Comparison of ENCODE assay signal across 36 cellular contexts in the genomic region with DNA sequence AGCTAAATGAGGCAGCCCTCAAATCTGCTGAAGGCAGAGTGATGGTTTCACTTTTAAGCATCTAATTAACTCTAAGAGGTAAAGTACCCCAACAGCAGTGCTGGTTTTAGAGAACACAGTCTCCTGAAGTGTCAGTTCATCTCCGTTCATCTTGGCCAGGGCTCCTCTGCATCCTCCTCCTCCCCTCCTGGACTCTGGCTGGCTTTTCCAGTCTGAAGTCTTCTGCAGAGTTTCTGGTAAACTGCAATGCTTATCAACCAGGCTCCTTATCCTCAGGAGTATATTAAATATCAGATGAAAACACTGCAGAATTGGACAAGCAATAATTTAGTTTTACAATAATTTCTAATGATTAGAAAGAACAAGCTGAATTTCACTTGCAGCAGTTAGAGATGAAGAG.
"Had no signal": no experiment of that assay in that cellular context is flagged by ENCODE, and none has a peak within 500 bp of the region (broad histone marks: within the 10 kb centered on the region; RNA-seq: fewer than 3 reads in every experiment).

No MANE protein-coding gene starts in this region.

- H3K9me3 Mint-ChIP-seq: activated CD4-positive, alpha-beta memory T cell treated with anti-CD3 and anti-CD28 coated beads, Interleukin-2, amount 10 ng/mL, durations not matched to agents 7 days and 5 days; activated CD4-positive, alpha-beta T cell treated with anti-CD3 and anti-CD28 coated beads, Interleukin-2, amount 10 ng/mL, durations not matched to agents 7 days and 5 days; activated naive CD4-positive, alpha-beta T cell treated with anti-CD3 and anti-CD28 coated beads, Interleukin-2, amount 10 ng/mL, durations not matched to agents 7 days and 5 days; activated naive CD4-positive, alpha-beta T cell treated with anti-CD3 and anti-CD28 coated beads, Interleukin-2, amount 50 U/mL, for 24 hours; activated naive CD8-positive, alpha-beta T cell treated with anti-CD3 and anti-CD28 coated beads, Interleukin-2, amount 10 ng/mL, durations not matched to agents 7 days and 5 days; activated naive CD8-positive, alpha-beta T cell treated with anti-CD3 and anti-CD28 coated beads, Interleukin-2, amount 50 U/mL, for 24 hours; activated T-cell treated with anti-CD3 and anti-CD28 coated beads, Interleukin-2, amount 50 U/mL, for 24 hours; activated T-helper 2 cell treated with anti-CD3 and anti-CD28 coated beads, Interferon-gamma antibody, Interleukin-2, Interleukin-4, amounts not matched to agents 10 μg/mL and 5 μg/mL and 100 μg/mL, durations not matched to agents 14 hours and 24 hours and 36 hours; T-helper 1 cell treated with Interleukin-12 subunit alpha and Interleukin-12 subunit beta and Interleukin-4 antibody, amounts not matched to agents 30 μg/mL and 1 μg/mL, for 36 hours; T-helper 2 cell treated with Interferon-gamma antibody and Interleukin-4, amounts not matched to agents 5 μg/mL and 100 μg/mL, for 36 hours; WTC11 had no signal

- H3K27ac ChIP-seq: body of pancreas, brain microvascular endothelial cell, VCaP had no signal

- ATAC-seq: activated CD4-positive, alpha-beta T cell treated with anti-CD3 and anti-CD28 coated beads for 36 hours; activated CD4-positive, CD25-positive, alpha-beta regulatory T cell treated with anti-CD3 and anti-CD28 coated beads, Interleukin-2, amount 50 U/mL, for 24 hours; activated CD8-positive, alpha-beta memory T cell treated with anti-CD3 and anti-CD28 coated beads, Interleukin-2, amount 10 ng/mL, durations not matched to agents 7 days and 5 days; activated CD8-positive, alpha-beta T cell treated with anti-CD3 and anti-CD28 coated beads, Interleukin-2, amount 10 ng/mL, durations not matched to agents 7 days and 5 days; activated naive CD8-positive, alpha-beta T cell treated with anti-CD3 and anti-CD28 coated beads, Interleukin-2, amount 50 U/mL, for 24 hours; body of pancreas; WTC11 had no signal

- H3K4me1 Mint-ChIP-seq: activated CD4-positive, alpha-beta memory T cell treated with anti-CD3 and anti-CD28 coated beads, Interleukin-2, amount 10 ng/mL, durations not matched to agents 7 days and 5 days; activated CD4-positive, alpha-beta T cell treated with anti-CD3 and anti-CD28 coated beads for 36 hours; activated CD4-positive, alpha-beta T cell treated with anti-CD3 and anti-CD28 coated beads, Interleukin-2, amount 10 ng/mL, durations not matched to agents 7 days and 5 days; activated CD8-positive, alpha-beta memory T cell treated with anti-CD3 and anti-CD28 coated beads, Interleukin-2, amount 10 ng/mL, durations not matched to agents 7 days and 5 days; activated naive CD4-positive, alpha-beta T cell treated with anti-CD3 and anti-CD28 coated beads, Interleukin-2, amount 10 ng/mL, durations not matched to agents 7 days and 5 days; activated naive CD4-positive, alpha-beta T cell treated with anti-CD3 and anti-CD28 coated beads, Interleukin-2, amount 50 U/mL, for 24 hours; activated naive CD8-positive, alpha-beta T cell treated with anti-CD3 and anti-CD28 coated beads, Interleukin-2, amount 10 ng/mL, durations not matched to agents 7 days and 5 days; activated naive CD8-positive, alpha-beta T cell treated with anti-CD3 and anti-CD28 coated beads, Interleukin-2, amount 50 U/mL, for 24 hours had no signal

- H3K9me3 ChIP-seq: body of pancreas, breast epithelium had no signal

- H3K36me3 Mint-ChIP-seq: activated CD8-positive, alpha-beta memory T cell treated with anti-CD3 and anti-CD28 coated beads, Interleukin-2, amount 10 ng/mL, durations not matched to agents 7 days and 5 days; activated naive CD4-positive, alpha-beta T cell treated with anti-CD3 and anti-CD28 coated beads, Interleukin-2, amount 10 ng/mL, durations not matched to agents 7 days and 5 days; activated naive CD8-positive, alpha-beta T cell; activated naive CD8-positive, alpha-beta T cell treated with anti-CD3 and anti-CD28 coated beads, Interleukin-2, amount 10 ng/mL, durations not matched to agents 7 days and 5 days; WTC11 had no signal

- H3K27me3 Mint-ChIP-seq: activated CD4-positive, alpha-beta memory T cell treated with anti-CD3 and anti-CD28 coated beads, Interleukin-2, amount 10 ng/mL, durations not matched to agents 7 days and 5 days; activated CD4-positive, alpha-beta T cell treated with anti-CD3 and anti-CD28 coated beads for 36 hours; activated CD4-positive, alpha-beta T cell treated with anti-CD3 and anti-CD28 coated beads, Interleukin-2, amount 10 ng/mL, durations not matched to agents 7 days and 5 days; activated CD8-positive, alpha-beta memory T cell treated with anti-CD3 and anti-CD28 coated beads, Interleukin-2, amount 10 ng/mL, durations not matched to agents 7 days and 5 days; activated naive CD4-positive, alpha-beta T cell treated with anti-CD3 and anti-CD28 coated beads, Interleukin-2, amount 10 ng/mL, durations not matched to agents 7 days and 5 days; activated naive CD4-positive, alpha-beta T cell treated with anti-CD3 and anti-CD28 coated beads, Interleukin-2, amount 50 U/mL, for 24 hours; activated naive CD8-positive, alpha-beta T cell; activated naive CD8-positive, alpha-beta T cell treated with anti-CD3 and anti-CD28 coated beads, Interleukin-2, amount 10 ng/mL, durations not matched to agents 7 days and 5 days; activated naive CD8-positive, alpha-beta T cell treated with anti-CD3 and anti-CD28 coated beads, Interleukin-2, amount 50 U/mL, for 24 hours; activated T-cell treated with anti-CD3 and anti-CD28 coated beads, Interleukin-2, amount 50 U/mL, for 24 hours had no signal

- DNase-seq: activated CD4-positive, alpha-beta memory T cell treated with anti-CD3 and anti-CD28 coated beads, Interleukin-2, amount 10 ng/mL, durations not matched to agents 7 days and 5 days; activated CD4-positive, alpha-beta T cell treated with anti-CD3 and anti-CD28 coated beads for 1 hour; activated CD4-positive, alpha-beta T cell treated with anti-CD3 and anti-CD28 coated beads for 36 hours; activated CD4-positive, alpha-beta T cell treated with anti-CD3 and anti-CD28 coated beads for 48 hours; activated CD4-positive, alpha-beta T cell treated with anti-CD3 and anti-CD28 coated beads, Interleukin-2, amount 10 ng/mL, durations not matched to agents 7 days and 5 days; activated CD4-positive, alpha-beta T cell treated with anti-CD3 and anti-CD28 coated beads, Interleukin-2, amount 50 U/mL, for 48 hours; activated CD4-positive, CD25-positive, alpha-beta regulatory T cell; activated CD8-positive, alpha-beta memory T cell treated with anti-CD3 and anti-CD28 coated beads for 24 hours; activated CD8-positive, alpha-beta memory T cell treated with anti-CD3 and anti-CD28 coated beads, Interleukin-2, amount 10 ng/mL, durations not matched to agents 7 days and 5 days; activated CD8-positive, alpha-beta memory T cell treated with anti-CD3 and anti-CD28 coated beads, Interleukin-2, amount 50 U/mL, for 48 hours; activated CD8-positive, alpha-beta T cell treated with anti-CD3 and anti-CD28 coated beads, Interleukin-2, amount 10 ng/mL, durations not matched to agents 7 days and 5 days; activated effector memory CD4-positive, alpha-beta T cell treated with Interleukin-2 at 50 U/mL for 16 hours; activated gamma-delta T cell; activated naive CD4-positive, alpha-beta T cell treated with anti-CD3 and anti-CD28 coated beads, Interleukin-2, amount 10 ng/mL, durations not matched to agents 7 days and 5 days; activated naive CD4-positive, alpha-beta T cell treated with Interleukin-2 at 50 U/mL for 16 hours; activated naive CD8-positive, alpha-beta T cell treated with anti-CD3 and anti-CD28 coated beads, Interleukin-2, amount 10 ng/mL, durations not matched to agents 7 days and 5 days; activated naive CD8-positive, alpha-beta T cell treated with anti-CD3 and anti-CD28 coated beads, Interleukin-2, amount 50 U/mL, for 24 hours; activated T-cell treated with anti-CD3 and anti-CD28 coated beads, Interleukin-2, amount 50 U/mL, for 24 hours; activated T-cell treated with anti-CD3 and anti-CD28 coated beads, Interleukin-2, amount 50 U/mL, for 48 hours; amygdala; anterior cingulate cortex; body of pancreas; brain microvascular endothelial cell; central memory CD4-positive, alpha-beta T cell; T-helper 1 cell; T-helper 2 cell; T-helper 9 cell had no signal

- H3K36me3 ChIP-seq: brain microvascular endothelial cell, breast epithelium had no signal

- H3K4me3 ChIP-seq: body of pancreas, breast epithelium had no signal

- H3K27ac Mint-ChIP-seq: activated CD4-positive, alpha-beta memory T cell treated with anti-CD3 and anti-CD28 coated beads, Interleukin-2, amount 10 ng/mL, durations not matched to agents 7 days and 5 days; activated CD4-positive, alpha-beta T cell treated with anti-CD3 and anti-CD28 coated beads for 36 hours; activated CD4-positive, alpha-beta T cell treated with anti-CD3 and anti-CD28 coated beads, Interleukin-2, amount 10 ng/mL, durations not matched to agents 7 days and 5 days; activated CD8-positive, alpha-beta memory T cell treated with anti-CD3 and anti-CD28 coated beads, Interleukin-2, amount 10 ng/mL, durations not matched to agents 7 days and 5 days; activated CD8-positive, alpha-beta T cell treated with anti-CD3 and anti-CD28 coated beads, Interleukin-2, amount 10 ng/mL, durations not matched to agents 7 days and 5 days; activated naive CD4-positive, alpha-beta T cell treated with anti-CD3 and anti-CD28 coated beads, Interleukin-2, amount 10 ng/mL, durations not matched to agents 7 days and 5 days; activated naive CD4-positive, alpha-beta T cell treated with anti-CD3 and anti-CD28 coated beads, Interleukin-2, amount 50 U/mL, for 24 hours; activated naive CD8-positive, alpha-beta T cell; activated naive CD8-positive, alpha-beta T cell treated with anti-CD3 and anti-CD28 coated beads, Interleukin-2, amount 10 ng/mL, durations not matched to agents 7 days and 5 days; activated naive CD8-positive, alpha-beta T cell treated with anti-CD3 and anti-CD28 coated beads, Interleukin-2, amount 50 U/mL, for 24 hours; activated T-cell treated with anti-CD3 and anti-CD28 coated beads, Interleukin-2, amount 50 U/mL, for 24 hours; activated T-helper 2 cell treated with anti-CD3 and anti-CD28 coated beads, Interferon-gamma antibody, Interleukin-2, Interleukin-4, amounts not matched to agents 10 μg/mL and 5 μg/mL and 100 μg/mL, durations not matched to agents 14 hours and 24 hours and 36 hours; T-helper 1 cell treated with Interleukin-12 subunit alpha and Interleukin-12 subunit beta and Interleukin-4 antibody, amounts not matched to agents 30 μg/mL and 1 μg/mL, for 36 hours; T-helper 2 cell treated with Interferon-gamma antibody and Interleukin-4, amounts not matched to agents 5 μg/mL and 100 μg/mL, for 36 hours; WTC11 had no signal

- H3K27me3 ChIP-seq: body of pancreas, brain microvascular endothelial cell, breast epithelium had no signal

- H3K4me3 Mint-ChIP-seq: activated CD4-positive, alpha-beta memory T cell treated with anti-CD3 and anti-CD28 coated beads, Interleukin-2, amount 10 ng/mL, durations not matched to agents 7 days and 5 days; activated CD4-positive, alpha-beta T cell treated with anti-CD3 and anti-CD28 coated beads for 36 hours; activated CD4-positive, alpha-beta T cell treated with anti-CD3 and anti-CD28 coated beads, Interleukin-2, amount 10 ng/mL, durations not matched to agents 7 days and 5 days; activated CD8-positive, alpha-beta memory T cell treated with anti-CD3 and anti-CD28 coated beads, Interleukin-2, amount 10 ng/mL, durations not matched to agents 7 days and 5 days; activated CD8-positive, alpha-beta T cell treated with anti-CD3 and anti-CD28 coated beads, Interleukin-2, amount 10 ng/mL, durations not matched to agents 7 days and 5 days; activated naive CD4-positive, alpha-beta T cell treated with anti-CD3 and anti-CD28 coated beads, Interleukin-2, amount 10 ng/mL, durations not matched to agents 7 days and 5 days; activated naive CD4-positive, alpha-beta T cell treated with anti-CD3 and anti-CD28 coated beads, Interleukin-2, amount 50 U/mL, for 24 hours; activated naive CD8-positive, alpha-beta T cell; activated naive CD8-positive, alpha-beta T cell treated with anti-CD3 and anti-CD28 coated beads, Interleukin-2, amount 10 ng/mL, durations not matched to agents 7 days and 5 days; activated naive CD8-positive, alpha-beta T cell treated with anti-CD3 and anti-CD28 coated beads, Interleukin-2, amount 50 U/mL, for 24 hours; activated T-cell treated with anti-CD3 and anti-CD28 coated beads, Interleukin-2, amount 50 U/mL, for 24 hours; T-helper 1 cell treated with Interleukin-12 subunit alpha and Interleukin-12 subunit beta and Interleukin-4 antibody, amounts not matched to agents 30 μg/mL and 1 μg/mL, for 36 hours; T-helper 2 cell treated with Interferon-gamma antibody and Interleukin-4, amounts not matched to agents 5 μg/mL and 100 μg/mL, for 36 hours; WTC11 had no signal
